20 cellular contexts compared by ENCODE assay signal in the genomic region with DNA sequence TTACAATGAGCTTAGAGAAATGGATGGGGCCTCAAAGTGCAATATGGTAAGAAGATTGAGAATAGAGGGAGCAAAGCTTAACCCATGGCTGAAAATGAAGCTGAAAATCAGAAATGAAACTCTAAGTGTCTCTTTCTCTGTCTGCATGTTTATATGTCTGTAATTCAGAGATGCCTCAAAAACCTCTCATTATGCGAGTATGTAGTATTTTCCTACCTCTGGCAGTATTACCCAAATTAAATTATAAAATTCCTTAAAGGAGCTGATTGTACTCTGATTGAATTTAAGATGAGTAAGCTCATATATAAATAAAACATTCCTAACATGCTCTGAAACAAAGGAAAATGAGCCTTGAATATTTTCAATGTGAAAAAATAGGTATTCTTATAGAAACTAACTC. TPM values are rescaled to one million over a fixed set of nuclear protein-coding genes. Genes with fewer than 3 reads are reported as not detected.
"Had no signal": no experiment of that assay in that cellular context is flagged by ENCODE, and none has a peak within 500 bp of the region (broad histone marks: within the 10 kb centered on the region; RNA-seq: fewer than 3 reads in every experiment).

No MANE protein-coding gene starts in this region.

- H3K27ac ChIP-seq: body of pancreas, cardiac muscle cell, left lung, ovary, prostate gland, spleen, upper lobe of left lung had no signal

- H3K27me3 ChIP-seq: body of pancreas, cardiac muscle cell, left lung, ovary, spleen, upper lobe of left lung had no signal

- H3K4me1 Mint-ChIP-seq: naive thymus-derived CD8-positive, alpha-beta T cell; T-helper 17 cell had no signal

- ATAC-seq: activated T-cell treated with anti-CD3 and anti-CD28 coated beads, Interleukin-2, amount 50 U/mL, for 72 hours; body of pancreas; left lung; naive thymus-derived CD8-positive, alpha-beta T cell; T-helper 17 cell had no signal

- H3K36me3 ChIP-seq: cardiac muscle cell, left lung, ovary, prostate gland, spleen, upper lobe of left lung had no signal

- H3K9me3 Mint-ChIP-seq: activated naive CD4-positive, alpha-beta T cell treated with anti-CD3 and anti-CD28 coated beads for 36 hours; activated T-cell treated with anti-CD3 and anti-CD28 coated beads, Interleukin-2, amount 50 U/mL, for 72 hours had no signal

- H3K4me1 ChIP-seq: body of pancreas, left lung, prostate gland, spleen, upper lobe of left lung had no signal

- H3K27ac Mint-ChIP-seq: activated naive CD4-positive, alpha-beta T cell treated with anti-CD3 and anti-CD28 coated beads for 36 hours; activated T-cell treated with anti-CD3 and anti-CD28 coated beads, Interleukin-2, amount 50 U/mL, for 72 hours; naive thymus-derived CD8-positive, alpha-beta T cell; T-helper 17 cell had no signal

- H3K9me3 ChIP-seq: body of pancreas, left lung, ovary, prostate gland, upper lobe of left lung had no signal

- H3K4me3 ChIP-seq: body of pancreas, cardiac muscle cell, left lung, lung, ovary, prostate gland, spleen, upper lobe of left lung had no signal

- DNase-seq: activated CD4-positive, alpha-beta T cell treated with anti-CD3 and anti-CD28 coated beads for 4 hours; activated CD4-positive, alpha-beta T cell treated with anti-CD3 and anti-CD28 coated beads, Interleukin-2, amount 50 U/mL, for 48 hours; activated CD4-positive, CD25-positive, alpha-beta regulatory T cell; activated effector memory CD4-positive, alpha-beta T cell treated with Interleukin-2 at 50 U/mL for 16 hours; activated naive CD4-positive, alpha-beta T cell treated with anti-CD3 and anti-CD28 coated beads for 36 hours; activated T-cell treated with anti-CD3 and anti-CD28 coated beads, Interleukin-2, amount 50 U/mL, for 72 hours; body of pancreas; foreskin melanocyte; kidney glomerular epithelial cell; left lung; naive thymus-derived CD8-positive, alpha-beta T cell; ovary; spleen; stimulated activated CD4-positive, alpha-beta T cell treated with anti-CD3 and anti-CD28 coated beads, Interleukin-4, amount 100 ng/mL, for 24 hours; stimulated activated naive CD4-positive, alpha-beta T cell treated with Interleukin-2 at 50 U/mL for 16 hours; T-helper 17 cell; upper lobe of left lung had no signal

- H3K4me3 Mint-ChIP-seq: activated naive CD4-positive, alpha-beta T cell treated with anti-CD3 and anti-CD28 coated beads for 36 hours; activated T-cell treated with anti-CD3 and anti-CD28 coated beads, Interleukin-2, amount 50 U/mL, for 72 hours; naive thymus-derived CD8-positive, alpha-beta T cell; T-helper 17 cell had no signal

- H3K36me3 Mint-ChIP-seq: naive thymus-derived CD8-positive, alpha-beta T cell had no signal

RNA-seq across cellular contexts. Expression of a gene that starts 39.8 kb away (rescaled TPM):
- total RNA-seq: T-helper 17 cell had no signal
